7 cellular contexts compared by ENCODE assay signal in genomic region chr21:43775190-43775589, GRCh38. TPM values are rescaled to one million over a fixed set of nuclear protein-coding genes. Genes with fewer than 3 reads are reported as not detected.
A peak's percentile ranks its signal among the peaks of the same experiment; 100 is the strongest.
DNase-seq lines count a peak whose midpoint lies in the region; ATAC-seq, FAIRE-seq and TF ChIP-seq lines count a peak whose summit lies in the region.

No MANE protein-coding gene starts in this region.

- H2AFZ ChIP-seq in keratinocyte (ENCODE audit: control insufficient read depth, low read length) = no peak overlapping the region

- peak overlapping the region; percentile 86 for H3K4me3 Mint-ChIP-seq in activated naive CD8-positive, alpha-beta T cell treated with anti-CD3 and anti-CD28 coated beads, Interleukin-2, amount 10 ng/mL, durations not matched to agents 7 days and 5 days

- peak overlapping the region; percentile 66 for H3K27ac Mint-ChIP-seq in activated naive CD8-positive, alpha-beta T cell treated with anti-CD3 and anti-CD28 coated beads, Interleukin-2, amount 10 ng/mL, durations not matched to agents 7 days and 5 days

- H3K27ac ChIP-seq in HUES64 (ENCODE audit: low read depth, low read length) (no peak overlapping the region), keratinocyte (ENCODE audit: control insufficient read depth, insufficient read depth, low read length) (peak overlapping the region; percentile 74), substantia nigra (ENCODE audit: low read depth, low read length, poor library complexity, severe bottlenecking) (peak overlapping the region; percentile 87)

- H3K4me3 ChIP-seq in HUES64 (ENCODE audit: low read length) (peak overlapping the region; percentile 98), keratinocyte (ENCODE audit: control insufficient read depth in 2 of 3, extremely low read depth in 1 of 3, insufficient read depth in 2 of 3, low read depth in 1 of 3, low read length in 3 of 3) (peak overlapping the region; percentile 71 to 84 (median 82))

- TF ChIP-seq CTCF in keratinocyte (optimal IDR thresholded peaks at IDR 0.05 in 1 of 3, IDR thresholded peaks at IDR 0.05 in 1 of 3, conservative IDR thresholded peaks at IDR 0.05 in 1 of 3; ENCODE audit: extremely low read depth in 1 of 3, insufficient read depth in 2 of 3, low read length in 3 of 3) = no peak

- H3K27me3 ChIP-seq in HUES64 (ENCODE audit: insufficient read depth, low read length) (no peaks in the 10 kb centered on the region), keratinocyte (ENCODE audit: control insufficient read depth, extremely low read depth, insufficient read depth, low read length) (no peaks in the 10 kb centered on the region)

- H3K36me3 Mint-ChIP-seq in activated naive CD8-positive, alpha-beta T cell treated with anti-CD3 and anti-CD28 coated beads, Interleukin-2, amount 10 ng/mL, durations not matched to agents 7 days and 5 days = peaks cover 23% of the 10 kb centered on the region

- FAIRE-seq in keratinocyte (lab: Jason Lieb, UNC) = no peak

- H3K36me3 ChIP-seq in HUES64 (ENCODE audit: insufficient read depth, low read length) (peaks cover 18% of the 10 kb centered on the region), keratinocyte (ENCODE audit: control insufficient read depth in 2 of 2, extremely low read depth in 1 of 2, insufficient read depth in 2 of 2, low read length in 2 of 2) (peaks cover 17 to 24% of the 10 kb centered on the region in 2 experiments)

- dilution Hi-C loops in keratinocyte (cut with MboI; ENCODE audit: extremely low pct_ligation_motif_present, low sequenced_read_pairs) = no loop called here

- H3K27me3 Mint-ChIP-seq in activated naive CD8-positive, alpha-beta T cell treated with anti-CD3 and anti-CD28 coated beads, Interleukin-2, amount 10 ng/mL, durations not matched to agents 7 days and 5 days = no peaks in the 10 kb centered on the region

- 85% methylated on average over 12 of the region's 12 CpGs for WGBS in HUES64

- POLR2A ChIA-PET in activated naive CD8-positive, alpha-beta T cell treated with anti-CD3 and anti-CD28 coated beads, Interleukin-2, amount 10 ng/mL, durations not matched to agents 7 days and 5 days (lab: Charles Lee) = no interaction called here

- peaks cover 37% of the 10 kb centered on the region for H3K4me1 Mint-ChIP-seq in activated naive CD8-positive, alpha-beta T cell treated with anti-CD3 and anti-CD28 coated beads, Interleukin-2, amount 10 ng/mL, durations not matched to agents 7 days and 5 days

- peaks cover 22% of the 10 kb centered on the region for H3K4me1 ChIP-seq in HUES64 (ENCODE audit: insufficient read depth, low read length)
- H3K4me1 ChIP-seq in keratinocyte (ENCODE audit: control insufficient read depth, extremely low read depth, insufficient read depth, low read length) = peaks cover 8% of the 10 kb centered on the region

- H3K9ac ChIP-seq in HUES64 (ENCODE audit: low read depth, low read length) (peak overlapping the region; percentile 88; the same call in 1 of the 2 replicates), keratinocyte (ENCODE audit: control insufficient read depth, extremely low read depth, insufficient read depth, low read length) (peak overlapping the region; percentile 89)

- H4K20me1 ChIP-seq in keratinocyte (ENCODE audit: control insufficient read depth, extremely low read depth, insufficient read depth, low read length) = peaks cover 5% of the 10 kb centered on the region

- no peak for DNase-seq in activated naive CD8-positive, alpha-beta T cell treated with anti-CD3 and anti-CD28 coated beads, Interleukin-2, amount 10 ng/mL, durations not matched to agents 7 days and 5 days
- DNase-seq in keratinocyte (ENCODE audit: low read depth, low spot score) = no peak
- DNase-seq in substantia nigra (lab: John Stamatoyannopoulos, UW) = no peak
- no peak for DNase-seq in NCI-H345 (lab: John Stamatoyannopoulos, UW)
- DNase-seq in activated CD4-positive, alpha-beta T cell treated with anti-CD3 and anti-CD28 coated beads, Interleukin-2, amount 50 U/mL, for 48 hours = no peak

- H3K4me2 ChIP-seq in keratinocyte (ENCODE audit: control insufficient read depth, extremely low read depth, insufficient read depth, low read depth, low read length) = peak overlapping the region; percentile 81

- H3K9me3 Mint-ChIP-seq in activated naive CD8-positive, alpha-beta T cell treated with anti-CD3 and anti-CD28 coated beads, Interleukin-2, amount 10 ng/mL, durations not matched to agents 7 days and 5 days = no peaks in the 10 kb centered on the region

- H3K9me3 ChIP-seq in HUES64 (ENCODE audit: insufficient read depth, low read depth, low read length) = no peaks in the 10 kb centered on the region
- no peaks in the 10 kb centered on the region for H3K9me3 ChIP-seq in keratinocyte (ENCODE audit: control insufficient read depth, low read depth, low read length)

- peaks cover 13% of the 10 kb centered on the region for H3K79me2 ChIP-seq in keratinocyte (ENCODE audit: control insufficient read depth, insufficient read depth, low read length)

- no peak for ATAC-seq in activated naive CD8-positive, alpha-beta T cell treated with anti-CD3 and anti-CD28 coated beads, Interleukin-2, amount 10 ng/mL, durations not matched to agents 7 days and 5 days (ENCODE audit: low read depth)
- no peak for ATAC-seq in GM18519 (IDR thresholded peaks at IDR 0.05; ENCODE audit: low FRiP score, unreplicated experiment)

- H3K9me1 ChIP-seq in keratinocyte (ENCODE audit: control insufficient read depth, extremely low read depth, insufficient read depth, low read length) = no peaks in the 10 kb centered on the region

RNA-seq across cellular contexts. Expression of gene CSTB, which starts 0.9 kb away (rescaled TPM):
- polyA plus RNA-seq in HUES64 (2013, experiment 1 of 2) = 45.6 TPM
- 48.2 TPM for polyA plus RNA-seq in HUES64 (2013, experiment 2 of 2)
- total RNA-seq in activated naive CD8-positive, alpha-beta T cell treated with anti-CD3 and anti-CD28 coated beads, Interleukin-2, amount 10 ng/mL, durations not matched to agents 7 days and 5 days = 10 to 100 TPM; 59.5 to 60.2 TPM
- 126 to 167 TPM (median 152 TPM) in 3 replicates for polyA plus RNA-seq in keratinocyte
- polyA plus RNA-seq in keratinocyte (2011; ENCODE audit: low read depth) = 168 TPM
- 208 and 215 TPM in 2 replicates for polyA plus RNA-seq in keratinocyte (2011; cell fraction: cytosol; rRNA removed)
- 66.9 and 73.9 TPM in 2 replicates for polyA plus RNA-seq in keratinocyte (2011; cell fraction: nucleus; rRNA removed)
- 168 and 493 TPM in 2 replicates for polyA plus RNA-seq in keratinocyte (2012; ENCODE audit: low replicate concordance)
- polyA minus RNA-seq in keratinocyte = 34.1 to 136 TPM (median 81.0 TPM) in 3 replicates
- polyA minus RNA-seq in keratinocyte (2011; cell fraction: cytosol; rRNA and poly(A)+ RNA removed) = 68.9 TPM
- polyA minus RNA-seq in keratinocyte (2011; cell fraction: nucleus; rRNA and poly(A)+ RNA removed) = 14.6 and 18.0 TPM in 2 replicates

RNA-seq across cellular contexts. Expression of gene RRP1, which starts 14.2 kb away (rescaled TPM):
- polyA plus RNA-seq in HUES64 (2013, experiment 1 of 2) = 39.5 TPM
- 29.7 TPM for polyA plus RNA-seq in HUES64 (2013, experiment 2 of 2)
- 10 to 100 TPM; 28.1 to 28.6 TPM for total RNA-seq in activated naive CD8-positive, alpha-beta T cell treated with anti-CD3 and anti-CD28 coated beads, Interleukin-2, amount 10 ng/mL, durations not matched to agents 7 days and 5 days
- 14.8 to 25.3 TPM (median 25.0 TPM) in 3 replicates for polyA plus RNA-seq in keratinocyte
- 20.2 TPM for polyA plus RNA-seq in keratinocyte (2011; ENCODE audit: low read depth)
- polyA plus RNA-seq in keratinocyte (2011; cell fraction: cytosol; rRNA removed) = 11.5 and 16.2 TPM in 2 replicates
- 52.4 and 55.3 TPM in 2 replicates for polyA plus RNA-seq in keratinocyte (2011; cell fraction: nucleus; rRNA removed)
- polyA plus RNA-seq in keratinocyte (2012; ENCODE audit: low replicate concordance) = 24.8 and 31.4 TPM in 2 replicates
- polyA minus RNA-seq in keratinocyte = 9.0 to 31.8 TPM (median 14.4 TPM) in 3 replicates
- polyA minus RNA-seq in keratinocyte (2011; cell fraction: cytosol; rRNA and poly(A)+ RNA removed) = 7.3 TPM
- polyA minus RNA-seq in keratinocyte (2011; cell fraction: nucleus; rRNA and poly(A)+ RNA removed) = 11.4 and 14.3 TPM in 2 replicates

RNA-seq across cellular contexts. Expression of gene PDXK, which starts 56.3 kb away (rescaled TPM):
- 31.3 TPM for polyA plus RNA-seq in HUES64 (2013, experiment 1 of 2)
- 38.0 TPM for polyA plus RNA-seq in HUES64 (2013, experiment 2 of 2)
- 100 to 1,000 TPM in 1 of 2 experiments, 10 to 100 TPM in 1; 96.9 to 101 TPM for total RNA-seq in activated naive CD8-positive, alpha-beta T cell treated with anti-CD3 and anti-CD28 coated beads, Interleukin-2, amount 10 ng/mL, durations not matched to agents 7 days and 5 days
- 144 to 211 TPM (median 154 TPM) in 3 replicates for polyA plus RNA-seq in keratinocyte
- polyA plus RNA-seq in keratinocyte (2011; ENCODE audit: low read depth) = 104 TPM
- polyA plus RNA-seq in keratinocyte (2011; cell fraction: cytosol; rRNA removed) = 101 and 129 TPM in 2 replicates
- polyA plus RNA-seq in keratinocyte (2011; cell fraction: nucleus; rRNA removed) = 140 and 148 TPM in 2 replicates
- polyA plus RNA-seq in keratinocyte (2012; ENCODE audit: low replicate concordance) = 111 and 154 TPM in 2 replicates
- polyA minus RNA-seq in keratinocyte = 198 to 322 TPM (median 204 TPM) in 3 replicates
- polyA minus RNA-seq in keratinocyte (2011; cell fraction: cytosol; rRNA and poly(A)+ RNA removed) = 58.1 TPM
- 49.2 and 82.9 TPM in 2 replicates for polyA minus RNA-seq in keratinocyte (2011; cell fraction: nucleus; rRNA and poly(A)+ RNA removed)
